Comparison of ENCODE assay signal across 14 cellular contexts in genomic region chr20:10715035-10715434, GRCh38. TPM values are rescaled to one million over a fixed set of nuclear protein-coding genes. Genes with fewer than 3 reads are reported as not detected.
DNase-seq lines count a peak whose midpoint lies in the region; ATAC-seq and TF ChIP-seq lines count a peak whose summit lies in the region.
"Had no signal": no experiment of that assay in that cellular context is flagged by ENCODE, and none has a peak within 500 bp of the region (broad histone marks: within the 10 kb centered on the region; RNA-seq: fewer than 3 reads in every experiment).

No MANE protein-coding gene starts in this region.

- no peak for DNase-seq in GM23338 (ENCODE audit: low spot score)
- DNase-seq in OCI-M1 (lab: John Stamatoyannopoulos, UW), result peak; percentile 10
- peak; percentile 45 for DNase-seq in dedifferentiated amniotic fluid mesenchymal stem cell (ENCODE audit: extremely low spot score)
- DNase-seq in skeletal muscle cell (ENCODE audit: low read depth), result peak; percentile 54
- no peak for DNase-seq in effector CD4-positive, alpha-beta T cell
- no peak for DNase-seq in upper lobe of right lung
- no peak for DNase-seq in activated T-cell treated with anti-CD3 and anti-CD28 coated beads, Interleukin-2, amount 50 U/mL, for 1 hour
- DNase-seq: activated B cell treated with CpG ODN at 0.5 μM for 24 hours; activated T-cell treated with anti-CD3 and anti-CD28 coated beads, Interleukin-2, amount 50 U/mL, for 4 hours; DMS79; NCI-H187 treated with DMSO at 0.1 percent for 48 hours; nucleus accumbens; RPMI8226; stimulated activated naive B cell treated with anti-CD40 and anti-IgM and Interleukin-4, amounts not matched to agents 10 μg/mL and 1 μg/mL and 100 μg/mL, for 72 hours had no signal

- H3K36me3 ChIP-seq in GM23338 (ENCODE audit: insufficient read depth) (no peaks in the 10 kb centered on the region), upper lobe of right lung (no peaks in the 10 kb centered on the region)

- H2AFZ ChIP-seq in GM23338, result peak overlapping the region; percentile 63; the same call in 1 of the 2 replicates

- no peak for TF ChIP-seq CTCF in GM23338 (conservative IDR thresholded peaks at IDR 0.05; ENCODE audit: low read depth in 2 of 2)
- TF ChIP-seq CTCF in upper lobe of right lung (IDR thresholded peaks at IDR 0.05), result no peak

- no peak overlapping the region for H3K27ac ChIP-seq in GM23338 (ENCODE audit: low read depth)
- no peak overlapping the region for H3K27ac ChIP-seq in upper lobe of right lung

- peaks cover 37% of the 10 kb centered on the region for H3K4me1 Mint-ChIP-seq in GM23338
- H3K4me1 Mint-ChIP-seq: activated B cell treated with CpG ODN at 0.5 μM for 24 hours; stimulated activated naive B cell treated with anti-CD40 and anti-IgM and Interleukin-4, amounts not matched to agents 10 μg/mL and 1 μg/mL and 100 μg/mL, for 72 hours had no signal

- no peaks in the 10 kb centered on the region for H3K27me3 ChIP-seq in GM23338 (ENCODE audit: insufficient read depth)
- no peaks in the 10 kb centered on the region for H3K27me3 ChIP-seq in upper lobe of right lung

- H3K9me2 ChIP-seq in GM23338 (ENCODE audit: insufficient read depth), result no peaks in the 10 kb centered on the region

- H3F3A ChIP-seq in GM23338 (replicated peaks; ENCODE audit: low read depth), result no peaks in the 10 kb centered on the region

- H3K4me3 ChIP-seq in GM23338 (no peak overlapping the region), skeletal muscle cell (ENCODE audit: low read depth, low read length) (no peak overlapping the region), upper lobe of right lung (no peak overlapping the region)

- H3K79me2 ChIP-seq in GM23338 (replicated peaks; ENCODE audit: insufficient read depth), result no peaks in the 10 kb centered on the region

- H3K4me2 ChIP-seq in GM23338, result peak overlapping the region; percentile 62

- no peaks in the 10 kb centered on the region for H4K20me1 ChIP-seq in GM23338 (replicated peaks; ENCODE audit: insufficient read depth)

- peaks cover 45% of the 10 kb centered on the region for H3K4me1 ChIP-seq in GM23338 (ENCODE audit: insufficient read depth)
- peaks cover 10% of the 10 kb centered on the region for H3K4me1 ChIP-seq in upper lobe of right lung

- no peaks in the 10 kb centered on the region for H3K27me3 Mint-ChIP-seq in GM23338 (ENCODE audit: insufficient read depth, low read depth, poor library complexity)
- H3K27me3 Mint-ChIP-seq: activated B cell treated with CpG ODN at 0.5 μM for 24 hours had no signal

- H3K9me3 ChIP-seq in upper lobe of right lung, result no peaks in the 10 kb centered on the region

- no peaks in the 10 kb centered on the region for H3K36me3 Mint-ChIP-seq in GM23338 (ENCODE audit: low read depth)
- H3K36me3 Mint-ChIP-seq: stimulated activated naive B cell treated with anti-CD40 and anti-IgM and Interleukin-4, amounts not matched to agents 10 μg/mL and 1 μg/mL and 100 μg/mL, for 72 hours had no signal

- ATAC-seq in GM23338, result no peak
- no peak for ATAC-seq in upper lobe of right lung
- ATAC-seq: activated T-cell treated with anti-CD3 and anti-CD28 coated beads, Interleukin-2, amount 50 U/mL, for 4 hours; stimulated activated naive B cell treated with anti-CD40 and anti-IgM and Interleukin-4, amounts not matched to agents 10 μg/mL and 1 μg/mL and 100 μg/mL, for 72 hours had no signal

- H3K9me3 Mint-ChIP-seq in GM23338, result no peaks in the 10 kb centered on the region
- H3K9me3 Mint-ChIP-seq: activated B cell treated with CpG ODN at 0.5 μM for 24 hours; activated T-cell treated with anti-CD3 and anti-CD28 coated beads, Interleukin-2, amount 50 U/mL, for 4 hours; stimulated activated naive B cell treated with anti-CD40 and anti-IgM and Interleukin-4, amounts not matched to agents 10 μg/mL and 1 μg/mL and 100 μg/mL, for 72 hours had no signal

- intact Hi-C loops in upper lobe of right lung (cut with DNase I), result no loop called here

- no peak overlapping the region; the same call in 1 of the 2 replicates for H3K27ac Mint-ChIP-seq in GM23338
- H3K27ac Mint-ChIP-seq: activated B cell treated with CpG ODN at 0.5 μM for 24 hours; stimulated activated naive B cell treated with anti-CD40 and anti-IgM and Interleukin-4, amounts not matched to agents 10 μg/mL and 1 μg/mL and 100 μg/mL, for 72 hours had no signal

- H3K4me3 Mint-ChIP-seq in GM23338, result no peak overlapping the region
- H3K4me3 Mint-ChIP-seq: activated B cell treated with CpG ODN at 0.5 μM for 24 hours; activated T-cell treated with anti-CD3 and anti-CD28 coated beads, Interleukin-2, amount 50 U/mL, for 4 hours; stimulated activated naive B cell treated with anti-CD40 and anti-IgM and Interleukin-4, amounts not matched to agents 10 μg/mL and 1 μg/mL and 100 μg/mL, for 72 hours had no signal

TF ChIP-seq in GM23338, 12 proteins besides CTCF, POLR2A, EP300 and RAD21 (continues in another document):
- TF ChIP-seq NANOG (IDR thresholded peaks at IDR 0.05; ENCODE audit: borderline replicate concordance) (no peak), ETS1 (IDR thresholded peaks at IDR 0.05) (no peak), CREB1 (CRISPR knock-in tag; IDR thresholded peaks at IDR 0.05; ENCODE audit: low read depth) (no peak), ZNF462 (CRISPR knock-in tag; IDR thresholded peaks at IDR 0.05) (no peak), ZNF331 (CRISPR knock-in tag; IDR thresholded peaks at IDR 0.05; ENCODE audit: low read depth) (no peak), EZH2 (IDR thresholded peaks at IDR 0.05; ENCODE audit: low read depth, unreplicated experiment) (no peak), ZNF114 (CRISPR knock-in tag; IDR thresholded peaks at IDR 0.05) (no peak), EZH2phosphoT487 (IDR thresholded peaks at IDR 0.05; ENCODE audit: unreplicated experiment) (no peak)

RNA-seq across cellular contexts. Expression of gene JAG1, which starts 41.2 kb away (rescaled TPM):
- 42.0 and 46.5 TPM in 2 replicates for total RNA-seq in GM23338 (2014; rRNA removed; shearing (Covaris generic))
- polyA plus RNA-seq in GM23338 (2016; fragmentation: Nextera tagmentation; extraction: Ambion mirVana), result 7.1 and 9.7 TPM in 2 replicates
- 51.6 TPM for total RNA-seq in upper lobe of right lung
- total RNA-seq: activated B cell treated with CpG ODN at 0.5 μM for 24 hours had no signal

Comparison
In these comparisons a context has a peak if more than half of its experiments do, and no peak if none do; other contexts are left out.
1. DNase-seq: peak in OCI-M1 (single experiment), dedifferentiated amniotic fluid mesenchymal stem cell (single experiment) and skeletal muscle cell (single experiment); none in GM23338 (single experiment), effector CD4-positive, alpha-beta T cell (single experiment), upper lobe of right lung (single experiment) and activated T-cell treated with anti-CD3 and anti-CD28 coated beads, Interleukin-2, amount 50 U/mL, for 1 hour (single experiment).